20 cellular contexts compared by ENCODE assay signal in the genomic region with DNA sequence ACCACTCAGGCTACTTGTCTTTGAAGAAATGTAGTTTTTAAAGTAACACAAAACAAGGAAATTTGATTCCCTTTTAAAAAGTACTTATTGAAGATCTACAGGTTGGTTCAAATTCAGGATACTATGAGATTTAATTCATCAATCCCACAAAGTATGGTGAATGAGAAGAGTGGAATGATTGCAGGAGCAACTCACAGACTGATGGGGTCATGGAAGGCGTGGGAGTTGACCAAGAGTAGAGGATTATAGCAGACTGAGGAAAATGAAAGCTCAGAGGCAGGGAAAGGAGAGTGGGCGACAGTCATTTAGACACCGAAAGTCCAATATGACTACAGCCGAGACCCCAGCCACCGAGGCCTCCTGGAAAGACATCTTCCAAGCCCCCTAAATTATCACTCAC. TPM values are rescaled to one million over a fixed set of nuclear protein-coding genes. Genes with fewer than 3 reads are reported as not detected.
"Had no signal": no experiment of that assay in that cellular context is flagged by ENCODE, and none has a peak within 500 bp of the region (broad histone marks: within the 10 kb centered on the region; RNA-seq: fewer than 3 reads in every experiment).

No MANE protein-coding gene starts in this region.

- DNase-seq: activated CD4-positive, alpha-beta T cell treated with anti-CD3 and anti-CD28 coated beads, Interleukin-2, amount 50 U/mL, for 48 hours; activated naive CD4-positive, alpha-beta T cell treated with Interleukin-2 at 50 U/mL for 16 hours; dorsolateral prefrontal cortex; endodermal cell; hypothalamus; kidney glomerular epithelial cell; left ventricle myocardium superior; occipital lobe; WERI-Rb-1 had no signal

- H3K36me3 Mint-ChIP-seq: natural killer cell treated with Interleukin-12 subunit alpha and Interleukin-12 subunit beta and Interleukin-15 and Interleukin-18, amount 100 ng/mL, for 72 hours had no signal

- H3K4me3 Mint-ChIP-seq: activated T-helper 17 cell treated with anti-CD3 and anti-CD28 coated beads, Interleukin-2, amount 50 U/mL, for 72 hours; endodermal cell; natural killer cell treated with Interleukin-12 subunit alpha and Interleukin-12 subunit beta and Interleukin-15 and Interleukin-18, amount 100 ng/mL, for 72 hours; stimulated activated naive CD8-positive, alpha-beta T cell treated with anti-CD3 and anti-CD28 coated beads, Interleukin-15, Interleukin-2, amounts not matched to agents 100 ng/mL and 50 ng/mL, for 24 hours had no signal

- H3K4me3 ChIP-seq: cardiac muscle cell, dorsolateral prefrontal cortex, right atrium auricular region, suprapubic skin, upper lobe of left lung had no signal

- H3K27ac Mint-ChIP-seq: activated T-helper 17 cell treated with anti-CD3 and anti-CD28 coated beads, Interleukin-2, amount 50 U/mL, for 72 hours; endodermal cell; natural killer cell treated with Interleukin-12 subunit alpha and Interleukin-12 subunit beta and Interleukin-15 and Interleukin-18, amount 100 ng/mL, for 72 hours; stimulated activated naive CD8-positive, alpha-beta T cell treated with anti-CD3 and anti-CD28 coated beads, Interleukin-15, Interleukin-2, amounts not matched to agents 100 ng/mL and 50 ng/mL, for 24 hours had no signal

- H3K9me3 Mint-ChIP-seq: activated T-helper 17 cell treated with anti-CD3 and anti-CD28 coated beads, Interleukin-2, amount 50 U/mL, for 72 hours; natural killer cell treated with Interleukin-12 subunit alpha and Interleukin-12 subunit beta and Interleukin-15 and Interleukin-18, amount 100 ng/mL, for 72 hours; stimulated activated naive CD8-positive, alpha-beta T cell treated with anti-CD3 and anti-CD28 coated beads, Interleukin-15, Interleukin-2, amounts not matched to agents 100 ng/mL and 50 ng/mL, for 24 hours had no signal

- ATAC-seq: activated T-helper 17 cell treated with anti-CD3 and anti-CD28 coated beads, Interleukin-2, amount 50 U/mL, for 72 hours; esophagus mucosa; left ventricle myocardium superior; natural killer cell treated with Interleukin-12 subunit alpha and Interleukin-12 subunit beta and Interleukin-15 and Interleukin-18, amount 100 ng/mL, for 72 hours had no signal

- H3K4me1 Mint-ChIP-seq: activated T-helper 17 cell treated with anti-CD3 and anti-CD28 coated beads, Interleukin-2, amount 50 U/mL, for 72 hours had no signal

RNA-seq across cellular contexts. Expression of a gene that starts 12.5 kb away (rescaled TPM):
- total RNA-seq: activated T-helper 17 cell treated with anti-CD3 and anti-CD28 coated beads, Interleukin-2, amount 50 U/mL, for 72 hours; cardiac muscle cell; endodermal cell; glomerular endothelial cell; left ventricle myocardium superior; mesenteric fat pad; natural killer cell treated with Interleukin-12 subunit alpha and Interleukin-12 subunit beta and Interleukin-15 and Interleukin-18, amount 100 ng/mL, for 72 hours; occipital lobe; posterior vena cava; right atrium auricular region had no signal
